In the genomic region with DNA sequence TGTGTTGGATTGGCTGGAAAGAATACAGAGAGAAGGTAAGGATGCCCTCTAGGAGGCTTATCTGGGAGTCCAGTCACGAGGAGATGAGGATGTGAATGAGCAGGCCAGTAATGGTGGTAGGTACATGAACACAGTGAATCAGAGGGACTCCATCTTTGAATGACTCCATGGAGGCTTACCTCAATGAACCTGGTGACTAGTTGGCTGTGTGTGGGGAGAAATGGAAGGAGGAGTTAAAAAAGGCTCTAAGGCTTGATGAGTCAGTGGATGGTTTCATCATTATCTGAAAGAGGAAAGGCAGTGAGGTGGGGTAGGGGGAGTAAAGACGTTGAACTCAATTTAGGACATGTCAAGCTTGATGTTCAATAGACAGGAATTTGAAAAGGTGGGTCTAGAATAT, we compare ENCODE assay signal across 1 cellular context.
TF ChIP-seq lines count a peak whose summit lies in the region.

No MANE protein-coding gene starts in this region.

TF ChIP-seq in WTC11, 78 proteins besides CTCF, POLR2A, EP300 and RAD21 (continued from another document):
- TF ChIP-seq ATF2 (CRISPR knock-in tag; IDR thresholded peaks at IDR 0.05; ENCODE audit: borderline replicate concordance, low read depth): no peak
- TF ChIP-seq, protein P1, sequence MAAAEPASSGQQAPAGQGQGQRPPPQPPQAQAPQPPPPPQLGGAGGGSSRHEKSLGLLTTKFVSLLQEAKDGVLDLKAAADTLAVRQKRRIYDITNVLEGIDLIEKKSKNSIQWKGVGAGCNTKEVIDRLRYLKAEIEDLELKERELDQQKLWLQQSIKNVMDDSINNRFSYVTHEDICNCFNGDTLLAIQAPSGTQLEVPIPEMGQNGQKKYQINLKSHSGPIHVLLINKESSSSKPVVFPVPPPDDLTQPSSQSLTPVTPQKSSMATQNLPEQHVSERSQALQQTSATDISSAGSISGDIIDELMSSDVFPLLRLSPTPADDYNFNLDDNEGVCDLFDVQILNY (CRISPR knock-in tag; IDR thresholded peaks at IDR 0.05): no peak
- TF ChIP-seq, protein P2, sequence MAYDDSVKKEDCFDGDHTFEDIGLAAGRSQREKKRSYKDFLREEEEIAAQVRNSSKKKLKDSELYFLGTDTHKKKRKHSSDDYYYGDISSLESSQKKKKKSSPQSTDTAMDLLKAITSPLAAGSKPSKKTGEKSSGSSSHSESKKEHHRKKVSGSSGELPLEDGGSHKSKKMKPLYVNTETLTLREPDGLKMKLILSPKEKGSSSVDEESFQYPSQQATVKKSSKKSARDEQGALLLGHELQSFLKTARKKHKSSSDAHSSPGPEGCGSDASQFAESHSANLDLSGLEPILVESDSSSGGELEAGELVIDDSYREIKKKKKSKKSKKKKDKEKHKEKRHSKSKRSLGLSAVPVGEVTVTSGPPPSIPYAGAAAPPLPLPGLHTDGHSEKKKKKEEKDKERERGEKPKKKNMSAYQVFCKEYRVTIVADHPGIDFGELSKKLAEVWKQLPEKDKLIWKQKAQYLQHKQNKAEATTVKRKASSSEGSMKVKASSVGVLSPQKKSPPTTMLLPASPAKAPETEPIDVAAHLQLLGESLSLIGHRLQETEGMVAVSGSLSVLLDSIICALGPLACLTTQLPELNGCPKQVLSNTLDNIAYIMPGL (CRISPR knock-in tag; IDR thresholded peaks at IDR 0.05): no peak
- no peak for TF ChIP-seq ZNF423 (CRISPR knock-in tag; IDR thresholded peaks at IDR 0.05)
- no peak for TF ChIP-seq ETV6 (CRISPR knock-in tag; IDR thresholded peaks at IDR 0.05)
